ENCODE assay signal across 1 cellular context in genomic region chr10:96500519-96500918, GRCh38.
TF ChIP-seq lines count a peak whose summit lies in the region.

No MANE protein-coding gene starts in this region.

TF ChIP-seq in GM23338, 12 proteins besides CTCF, POLR2A, EP300 and RAD21 (continued from another document):
- no peak for TF ChIP-seq ZNF462 (CRISPR knock-in tag; IDR thresholded peaks at IDR 0.05)
TF ChIP-seq in GM23338: peak in this region for 0.
